Comparison of ENCODE assay signal across 1 cellular context in the genomic region with DNA sequence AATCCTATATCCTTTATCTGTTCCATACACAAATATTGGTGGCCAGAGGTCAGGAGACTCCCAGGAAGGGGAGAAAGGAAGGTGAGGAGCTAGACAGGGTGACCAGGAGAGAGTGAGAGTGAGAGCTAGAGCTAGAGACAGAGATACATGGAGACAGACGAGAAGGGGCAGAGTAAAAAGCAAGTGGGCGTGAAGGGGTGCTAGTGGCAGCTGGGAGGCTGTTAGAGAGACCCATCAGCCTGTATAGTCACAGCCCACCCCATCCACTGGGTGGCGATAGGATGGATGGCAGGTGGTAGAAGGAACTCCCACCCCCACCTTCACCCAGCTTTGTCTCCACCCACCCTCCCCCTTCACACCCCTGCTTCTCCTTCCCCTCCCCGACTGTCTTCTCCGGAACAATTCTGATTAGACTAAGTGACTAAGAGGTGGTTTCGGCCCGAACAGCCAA.
TF ChIP-seq lines count a peak whose summit lies in the region.

No MANE protein-coding gene starts in this region.

TF ChIP-seq in GM23338, 12 proteins besides CTCF, POLR2A, EP300 and RAD21 (continued from another document):
- TF ChIP-seq, protein P1, sequence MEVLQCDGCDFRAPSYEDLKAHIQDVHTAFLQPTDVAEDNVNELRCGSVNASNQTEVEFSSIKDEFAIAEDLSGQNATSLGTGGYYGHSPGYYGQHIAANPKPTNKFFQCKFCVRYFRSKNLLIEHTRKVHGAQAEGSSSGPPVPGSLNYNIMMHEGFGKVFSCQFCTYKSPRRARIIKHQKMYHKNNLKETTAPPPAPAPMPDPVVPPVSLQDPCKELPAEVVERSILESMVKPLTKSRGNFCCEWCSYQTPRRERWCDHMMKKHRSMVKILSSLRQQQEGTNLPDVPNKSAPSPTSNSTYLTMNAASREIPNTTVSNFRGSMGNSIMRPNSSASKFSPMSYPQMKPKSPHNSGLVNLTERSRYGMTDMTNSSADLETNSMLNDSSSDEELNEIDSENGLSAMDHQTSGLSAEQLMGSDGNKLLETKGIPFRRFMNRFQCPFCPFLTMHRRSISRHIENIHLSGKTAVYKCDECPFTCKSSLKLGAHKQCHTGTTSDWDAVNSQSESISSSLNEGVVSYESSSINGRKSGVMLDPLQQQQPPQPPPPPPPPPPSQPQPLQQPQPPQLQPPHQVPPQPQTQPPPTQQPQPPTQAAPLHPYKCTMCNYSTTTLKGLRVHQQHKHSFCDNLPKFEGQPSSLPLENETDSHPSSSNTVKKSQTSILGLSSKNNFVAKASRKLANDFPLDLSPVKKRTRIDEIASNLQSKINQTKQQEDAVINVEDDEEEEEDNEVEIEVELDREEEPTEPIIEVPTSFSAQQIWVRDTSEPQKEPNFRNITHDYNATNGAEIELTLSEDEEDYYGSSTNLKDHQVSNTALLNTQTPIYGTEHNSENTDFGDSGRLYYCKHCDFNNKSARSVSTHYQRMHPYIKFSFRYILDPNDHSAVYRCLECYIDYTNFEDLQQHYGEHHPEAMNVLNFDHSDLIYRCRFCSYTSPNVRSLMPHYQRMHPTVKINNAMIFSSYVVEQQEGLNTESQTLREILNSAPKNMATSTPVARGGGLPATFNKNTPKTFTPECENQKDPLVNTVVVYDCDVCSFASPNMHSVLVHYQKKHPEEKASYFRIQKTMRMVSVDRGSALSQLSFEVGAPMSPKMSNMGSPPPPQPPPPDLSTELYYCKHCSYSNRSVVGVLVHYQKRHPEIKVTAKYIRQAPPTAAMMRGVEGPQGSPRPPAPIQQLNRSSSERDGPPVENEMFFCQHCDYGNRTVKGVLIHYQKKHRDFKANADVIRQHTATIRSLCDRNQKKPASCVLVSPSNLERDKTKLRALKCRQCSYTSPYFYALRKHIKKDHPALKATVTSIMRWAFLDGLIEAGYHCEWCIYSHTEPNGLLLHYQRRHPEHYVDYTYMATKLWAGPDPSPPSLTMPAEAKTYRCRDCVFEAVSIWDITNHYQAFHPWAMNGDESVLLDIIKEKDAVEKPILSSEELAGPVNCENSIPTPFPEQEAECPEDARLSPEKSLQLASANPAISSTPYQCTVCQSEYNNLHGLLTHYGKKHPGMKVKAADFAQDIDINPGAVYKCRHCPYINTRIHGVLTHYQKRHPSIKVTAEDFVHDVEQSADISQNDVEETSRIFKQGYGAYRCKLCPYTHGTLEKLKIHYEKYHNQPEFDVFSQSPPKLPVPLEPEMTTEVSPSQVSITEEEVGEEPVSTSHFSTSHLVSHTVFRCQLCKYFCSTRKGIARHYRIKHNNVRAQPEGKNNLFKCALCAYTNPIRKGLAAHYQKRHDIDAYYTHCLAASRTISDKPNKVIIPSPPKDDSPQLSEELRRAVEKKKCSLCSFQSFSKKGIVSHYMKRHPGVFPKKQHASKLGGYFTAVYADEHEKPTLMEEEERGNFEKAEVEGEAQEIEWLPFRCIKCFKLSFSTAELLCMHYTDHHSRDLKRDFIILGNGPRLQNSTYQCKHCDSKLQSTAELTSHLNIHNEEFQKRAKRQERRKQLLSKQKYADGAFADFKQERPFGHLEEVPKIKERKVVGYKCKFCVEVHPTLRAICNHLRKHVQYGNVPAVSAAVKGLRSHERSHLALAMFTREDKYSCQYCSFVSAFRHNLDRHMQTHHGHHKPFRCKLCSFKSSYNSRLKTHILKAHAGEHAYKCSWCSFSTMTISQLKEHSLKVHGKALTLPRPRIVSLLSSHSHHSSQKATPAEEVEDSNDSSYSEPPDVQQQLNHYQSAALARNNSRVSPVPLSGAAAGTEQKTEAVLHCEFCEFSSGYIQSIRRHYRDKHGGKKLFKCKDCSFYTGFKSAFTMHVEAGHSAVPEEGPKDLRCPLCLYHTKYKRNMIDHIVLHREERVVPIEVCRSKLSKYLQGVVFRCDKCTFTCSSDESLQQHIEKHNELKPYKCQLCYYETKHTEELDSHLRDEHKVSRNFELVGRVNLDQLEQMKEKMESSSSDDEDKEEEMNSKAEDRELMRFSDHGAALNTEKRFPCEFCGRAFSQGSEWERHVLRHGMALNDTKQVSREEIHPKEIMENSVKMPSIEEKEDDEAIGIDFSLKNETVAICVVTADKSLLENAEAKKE (CRISPR knock-in tag; IDR thresholded peaks at IDR 0.05): no peak
- TF ChIP-seq EZH2 (IDR thresholded peaks at IDR 0.05; ENCODE audit: low read depth, unreplicated experiment): no peak
- no peak for TF ChIP-seq ZNF331 (CRISPR knock-in tag; IDR thresholded peaks at IDR 0.05; ENCODE audit: low read depth)
- TF ChIP-seq JUNB (IDR thresholded peaks at IDR 0.05; ENCODE audit: unreplicated experiment): no peak
- TF ChIP-seq ZNF114 (CRISPR knock-in tag; IDR thresholded peaks at IDR 0.05): no peak
- no peak for TF ChIP-seq STAT1 (IDR thresholded peaks at IDR 0.05; ENCODE audit: unreplicated experiment)
- TF ChIP-seq EZH2phosphoT487 (IDR thresholded peaks at IDR 0.05; ENCODE audit: unreplicated experiment): no peak
